1 cellular context compared by ENCODE assay signal in the genomic region with DNA sequence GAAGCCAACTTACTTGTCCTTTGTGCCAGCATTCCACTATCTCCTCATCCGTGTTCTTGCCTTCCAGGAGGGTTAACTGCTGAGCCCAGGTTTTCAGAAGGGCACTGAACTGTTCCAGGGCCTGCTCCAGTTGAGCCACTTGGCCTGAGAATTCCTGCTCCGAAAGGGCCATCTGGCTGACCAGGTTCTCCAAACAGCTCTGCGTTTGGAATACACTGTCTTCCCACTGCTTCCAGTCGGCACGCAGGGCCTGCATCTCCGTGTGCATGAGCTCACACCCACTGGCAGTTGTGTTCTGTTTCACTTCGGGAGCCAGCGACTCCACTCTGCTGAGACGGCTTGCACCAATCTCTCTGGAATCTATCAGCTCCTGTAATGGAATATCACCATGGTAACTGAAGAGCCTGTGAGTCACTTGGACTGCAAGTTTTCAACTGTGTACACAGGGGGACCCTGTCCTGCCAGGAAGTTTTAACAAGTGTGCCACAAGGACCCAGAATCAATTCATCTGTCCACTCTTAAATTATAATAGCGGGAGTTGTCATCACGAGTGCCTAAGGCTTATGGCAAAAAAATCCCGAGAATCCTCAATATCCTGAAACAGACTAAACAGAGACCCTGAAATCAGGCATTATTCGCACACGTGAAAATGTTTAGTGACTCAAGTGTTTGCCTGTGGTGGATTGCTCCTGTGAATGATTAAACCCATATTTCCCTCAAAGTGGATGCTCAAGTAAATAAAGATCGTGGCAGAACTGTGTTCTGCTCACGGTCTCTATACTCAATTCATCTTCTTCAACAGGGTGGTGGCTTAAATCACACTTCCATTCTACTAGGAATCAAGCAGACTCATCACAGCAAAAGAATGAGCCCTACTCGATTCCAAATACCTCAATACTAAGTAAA.
TF ChIP-seq lines count a peak whose summit lies in the region.

No MANE protein-coding gene starts in this region.

TF ChIP-seq in HepG2, 621 proteins besides CTCF, POLR2A, EP300 and RAD21 (continued from another document):
- TF ChIP-seq ZNF296 (CRISPR knock-in tag; conservative IDR thresholded peaks at IDR 0.05) (no peak), JUN (CRISPR knock-in tag; IDR thresholded peaks at IDR 0.05) (no peak), IRF9 (CRISPR knock-in tag; IDR thresholded peaks at IDR 0.05; ENCODE audit: borderline replicate concordance) (no peak), MAFF (IDR thresholded peaks at IDR 0.05; ENCODE audit: low read depth, low read length) (peak; percentile 0; the same call in 1 of the 2 replicates), ZNF891 (CRISPR knock-in tag; IDR thresholded peaks at IDR 0.05) (peak; percentile 59; the same call in 1 of the 2 replicates), ZNF605 (CRISPR knock-in tag; IDR thresholded peaks at IDR 0.05) (peak; percentile 64; the same call in 1 of the 2 replicates), MLLT10 (CRISPR knock-in tag; IDR thresholded peaks at IDR 0.05) (no peak), LCORL (IDR thresholded peaks at IDR 0.05) (no peak), LCORL (CRISPR knock-in tag; IDR thresholded peaks at IDR 0.05) (no peak), MTERF4 (CRISPR knock-in tag; IDR thresholded peaks at IDR 0.05) (no peak), NR2F1 (CRISPR knock-in tag; IDR thresholded peaks at IDR 0.05) (no peak), STAT6 (CRISPR knock-in tag; IDR thresholded peaks at IDR 0.05; ENCODE audit: borderline replicate concordance) (no peak), CREBL2 (CRISPR knock-in tag; IDR thresholded peaks at IDR 0.05; ENCODE audit: borderline replicate concordance) (no peak), HCFC1 (IDR thresholded peaks at IDR 0.05; ENCODE audit: low read depth, low read length) (no peak), ZNF850 (CRISPR knock-in tag; conservative IDR thresholded peaks at IDR 0.05) (no peak), ZNF282 (IDR thresholded peaks at IDR 0.05; ENCODE audit: partially characterized antibody) (no peak), TBX2 (CRISPR knock-in tag; IDR thresholded peaks at IDR 0.05; ENCODE audit: borderline replicate concordance) (peak; percentile 79), TBX3 (IDR thresholded peaks at IDR 0.05; ENCODE audit: borderline replicate concordance) (peak; percentile 42; the same call in 1 of the 2 replicates), RARA (CRISPR knock-in tag; IDR thresholded peaks at IDR 0.05) (peak; percentile 4; the same call in 1 of the 2 replicates), ZNF121 (CRISPR knock-in tag; IDR thresholded peaks at IDR 0.05) (no peak), HBP1 (CRISPR knock-in tag; IDR thresholded peaks at IDR 0.05; ENCODE audit: low read depth) (peak; percentile 93; the same call in 1 of the 2 replicates), FOSL2 (CRISPR knock-in tag; IDR thresholded peaks at IDR 0.05) (peak; percentile 95), ZNF274 (CRISPR knock-in tag; IDR thresholded peaks at IDR 0.05) (no peak), ZNF441 (CRISPR knock-in tag; IDR thresholded peaks at IDR 0.05; ENCODE audit: borderline replicate concordance) (0 out of 2 replicates have a peak, but pooled peaks have one; percentile 52), FOXA1 (IDR thresholded peaks at IDR 0.05) (no peak), FOXA1 (CRISPR knock-in tag; IDR thresholded peaks at IDR 0.05) (peak; percentile 68), NFYB (CRISPR knock-in tag; IDR thresholded peaks at IDR 0.05) (no peak), ZNF616 (CRISPR knock-in tag; IDR thresholded peaks at IDR 0.05; ENCODE audit: low read depth) (no peak), DMTF1 (CRISPR knock-in tag; IDR thresholded peaks at IDR 0.05) (no peak), TBP (CRISPR knock-in tag; IDR thresholded peaks at IDR 0.05) (no peak), IKZF5 (CRISPR knock-in tag; IDR thresholded peaks at IDR 0.05) (peak; percentile 54), ZFP37 (CRISPR knock-in tag; IDR thresholded peaks at IDR 0.05; ENCODE audit: borderline replicate concordance) (no peak), ZNF564 (CRISPR knock-in tag; IDR thresholded peaks at IDR 0.05) (no peak), TBL1XR1 (IDR thresholded peaks at IDR 0.05; ENCODE audit: borderline replicate concordance, low read length, partially characterized antibody) (peak; percentile 43), HOXA5 (CRISPR knock-in tag; IDR thresholded peaks at IDR 0.05) (no peak), ZBTB42 (CRISPR knock-in tag; IDR thresholded peaks at IDR 0.05) (no peak), SAP130 (CRISPR knock-in tag; IDR thresholded peaks at IDR 0.05; ENCODE audit: low read depth) (peak; percentile 76)
- TF ChIP-seq, protein P1, sequence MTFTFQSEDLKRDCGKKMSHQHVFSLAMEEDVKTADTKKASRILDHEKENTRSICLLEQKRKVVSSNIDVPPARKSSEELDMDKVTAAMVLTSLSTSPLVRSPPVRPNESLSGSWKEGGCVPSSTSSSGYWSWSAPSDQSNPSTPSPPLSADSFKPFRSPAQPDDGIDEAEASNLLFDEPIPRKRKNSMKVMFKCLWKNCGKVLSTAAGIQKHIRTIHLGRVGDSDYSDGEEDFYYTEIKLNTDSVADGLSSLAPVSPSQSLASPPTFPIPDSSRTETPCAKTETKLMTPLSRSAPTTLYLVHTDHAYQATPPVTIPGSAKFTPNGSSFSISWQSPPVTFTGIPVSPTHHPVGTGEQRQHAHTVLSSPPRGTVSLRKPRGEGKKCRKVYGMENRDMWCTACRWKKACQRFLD (CRISPR knock-in tag; IDR thresholded peaks at IDR 0.05; ENCODE audit: borderline replicate concordance), result no peak
- TF ChIP-seq, protein P2, sequence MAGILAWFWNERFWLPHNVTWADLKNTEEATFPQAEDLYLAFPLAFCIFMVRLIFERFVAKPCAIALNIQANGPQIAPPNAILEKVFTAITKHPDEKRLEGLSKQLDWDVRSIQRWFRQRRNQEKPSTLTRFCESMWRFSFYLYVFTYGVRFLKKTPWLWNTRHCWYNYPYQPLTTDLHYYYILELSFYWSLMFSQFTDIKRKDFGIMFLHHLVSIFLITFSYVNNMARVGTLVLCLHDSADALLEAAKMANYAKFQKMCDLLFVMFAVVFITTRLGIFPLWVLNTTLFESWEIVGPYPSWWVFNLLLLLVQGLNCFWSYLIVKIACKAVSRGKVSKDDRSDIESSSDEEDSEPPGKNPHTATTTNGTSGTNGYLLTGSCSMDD (CRISPR knock-in tag; IDR thresholded peaks at IDR 0.05), result no peak
- TF ChIP-seq, protein P3, sequence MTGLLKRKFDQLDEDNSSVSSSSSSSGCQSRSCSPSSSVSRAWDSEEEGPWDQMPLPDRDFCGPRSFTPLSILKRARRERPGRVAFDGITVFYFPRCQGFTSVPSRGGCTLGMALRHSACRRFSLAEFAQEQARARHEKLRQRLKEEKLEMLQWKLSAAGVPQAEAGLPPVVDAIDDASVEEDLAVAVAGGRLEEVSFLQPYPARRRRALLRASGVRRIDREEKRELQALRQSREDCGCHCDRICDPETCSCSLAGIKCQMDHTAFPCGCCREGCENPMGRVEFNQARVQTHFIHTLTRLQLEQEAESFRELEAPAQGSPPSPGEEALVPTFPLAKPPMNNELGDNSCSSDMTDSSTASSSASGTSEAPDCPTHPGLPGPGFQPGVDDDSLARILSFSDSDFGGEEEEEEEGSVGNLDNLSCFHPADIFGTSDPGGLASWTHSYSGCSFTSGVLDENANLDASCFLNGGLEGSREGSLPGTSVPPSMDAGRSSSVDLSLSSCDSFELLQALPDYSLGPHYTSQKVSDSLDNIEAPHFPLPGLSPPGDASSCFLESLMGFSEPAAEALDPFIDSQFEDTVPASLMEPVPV (CRISPR knock-in tag; IDR thresholded peaks at IDR 0.05), result no peak
- TF ChIP-seq, protein P4, sequence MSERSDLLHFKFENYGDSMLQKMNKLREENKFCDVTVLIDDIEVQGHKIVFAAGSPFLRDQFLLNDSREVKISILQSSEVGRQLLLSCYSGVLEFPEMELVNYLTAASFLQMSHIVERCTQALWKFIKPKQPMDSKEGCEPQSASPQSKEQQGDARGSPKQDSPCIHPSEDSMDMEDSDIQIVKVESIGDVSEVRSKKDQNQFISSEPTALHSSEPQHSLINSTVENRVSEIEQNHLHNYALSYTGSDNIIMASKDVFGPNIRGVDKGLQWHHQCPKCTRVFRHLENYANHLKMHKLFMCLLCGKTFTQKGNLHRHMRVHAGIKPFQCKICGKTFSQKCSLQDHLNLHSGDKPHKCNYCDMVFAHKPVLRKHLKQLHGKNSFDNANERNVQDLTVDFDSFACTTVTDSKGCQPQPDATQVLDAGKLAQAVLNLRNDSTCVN (CRISPR knock-in tag; IDR thresholded peaks at IDR 0.05; ENCODE audit: borderline replicate concordance), result peak; percentile 33; the same call in 1 of the 2 replicates
TF ChIP-seq in HepG2: peak in this region for 120.
